ENCODE assay signal across 8 cellular contexts in the genomic region with DNA sequence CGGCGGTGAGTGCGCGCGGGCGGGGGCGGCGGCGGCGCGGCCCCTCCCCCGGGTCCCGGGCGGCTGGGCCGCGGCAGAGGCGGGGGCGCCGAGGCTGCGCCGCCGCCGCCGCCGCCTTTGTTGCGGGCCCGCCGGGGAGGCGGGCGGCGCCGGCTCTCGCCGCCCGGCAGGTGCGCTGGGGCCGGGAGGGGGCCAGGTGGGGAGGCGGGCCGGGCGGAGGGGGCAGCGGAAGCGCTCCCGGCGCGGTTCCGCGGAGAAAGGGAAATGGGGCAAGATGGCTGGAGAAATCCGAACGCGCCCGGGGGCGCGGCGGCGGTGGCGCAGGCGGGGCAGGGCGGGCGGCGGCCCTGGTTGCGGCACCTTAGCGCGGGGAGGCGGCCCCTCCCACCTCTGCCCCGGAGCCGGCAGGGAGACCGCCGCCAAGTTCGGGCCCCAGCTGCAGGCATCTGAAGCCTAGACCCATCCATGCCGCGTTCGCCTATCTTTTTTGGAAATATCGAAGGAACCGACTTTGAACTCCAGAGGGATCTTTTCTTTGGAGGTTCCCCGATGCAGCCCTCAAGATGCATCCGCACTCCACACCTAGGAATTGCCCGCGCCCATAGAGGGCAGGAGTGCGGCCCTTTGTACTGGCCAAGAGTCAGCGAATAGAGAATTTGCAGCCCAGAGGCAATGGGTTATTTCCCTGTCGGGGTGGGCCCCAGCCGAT. TPM values are rescaled to one million over a fixed set of nuclear protein-coding genes. Genes with fewer than 3 reads are reported as not detected.
DNase-seq lines count a peak whose midpoint lies in the region; ATAC-seq and TF ChIP-seq lines count a peak whose summit lies in the region.

No MANE protein-coding gene starts in this region.

- peak; percentile 38 for ATAC-seq in HG02763 (IDR thresholded peaks at IDR 0.05; ENCODE audit: unreplicated experiment)

- intact Hi-C loops in colonic mucosa (cut with DNase I) = no loop called here
- intact Hi-C loops in lower leg skin (cut with DNase I; ENCODE audit: low total_unique reads) = no loop called here

- peak overlapping the region; percentile 90 for H3K27ac ChIP-seq in colonic mucosa

- TF ChIP-seq CTCF in colonic mucosa (IDR thresholded peaks at IDR 0.05) = no peak
- TF ChIP-seq CTCF in lower leg skin (IDR thresholded peaks at IDR 0.05) = no peak

- no peak for TF ChIP-seq POLR2A in lower leg skin (IDR thresholded peaks at IDR 0.05)

- 0 to 2% methylated on average over 38 to 45 of the region's 82 CpGs for WGBS in lower leg skin, 2 donors

- H3K9ac ChIP-seq in colonic mucosa (ENCODE audit: low read depth in 2 of 2, low read length in 2 of 2) = peak overlapping the region; percentile 82 to 92

- H3K4me3 ChIP-seq in colonic mucosa (peak overlapping the region; percentile 65), lower leg skin (ENCODE audit: low read depth, poor library complexity, severe bottlenecking) (peak overlapping the region; percentile 29)

- peaks cover 6% of the 10 kb centered on the region for H3K36me3 ChIP-seq in colonic mucosa

- DNase-seq in NCI-H524 (lab: John Stamatoyannopoulos, UW) (peak; percentile 10 to 43), NCI-H524 treated with DMSO at 0.1 percent for 48 hours (lab: John Stamatoyannopoulos, UW) (no peak), NCI-H1694 treated with DMSO at 0.1 percent for 48 hours (lab: John Stamatoyannopoulos, UW) (peak; percentile 25), colonic mucosa (peak; percentile 70), lower leg skin (ENCODE audit: low spot score in 2 of 2) (peak; percentile 36 to 93)
- DNase-seq in activated CD4-positive, alpha-beta T cell treated with anti-CD3 and anti-CD28 coated beads for 24 hours (ENCODE audit: low read depth in 2 of 2) = peak; percentile 29 to 36
- peak; percentile 35 to 49 for DNase-seq in stimulated activated CD4-positive, alpha-beta T cell treated with anti-CD3 and anti-CD28 coated beads, Interleukin-4, amount 100 ng/mL, for 48 hours (ENCODE audit: low read depth in 2 of 2)

- peaks cover 22% of the 10 kb centered on the region for H3K4me1 ChIP-seq in colonic mucosa

- no peaks in the 10 kb centered on the region for H3K27me3 ChIP-seq in colonic mucosa

- no peaks in the 10 kb centered on the region for H3K9me3 ChIP-seq in colonic mucosa

RNA-seq across cellular contexts. Expression of a gene that starts 0.5 kb away (rescaled TPM):
- total RNA-seq in colonic mucosa (10 to 100 TPM; 31.4 to 34.9 TPM), lower leg skin (10 to 100 TPM; 30.6 to 43.1 (median 34.0) TPM)

RNA-seq across cellular contexts. Expression of a gene that starts 36.3 kb away (rescaled TPM):
- 10 to 100 TPM; 10.1 to 12.1 TPM for total RNA-seq in colonic mucosa
- total RNA-seq in lower leg skin = 10 to 100 TPM in 3 of 4 donors, 1 to 10 TPM in 1; 9.5 to 18.2 (median 15.1) TPM
